In the genomic region with DNA sequence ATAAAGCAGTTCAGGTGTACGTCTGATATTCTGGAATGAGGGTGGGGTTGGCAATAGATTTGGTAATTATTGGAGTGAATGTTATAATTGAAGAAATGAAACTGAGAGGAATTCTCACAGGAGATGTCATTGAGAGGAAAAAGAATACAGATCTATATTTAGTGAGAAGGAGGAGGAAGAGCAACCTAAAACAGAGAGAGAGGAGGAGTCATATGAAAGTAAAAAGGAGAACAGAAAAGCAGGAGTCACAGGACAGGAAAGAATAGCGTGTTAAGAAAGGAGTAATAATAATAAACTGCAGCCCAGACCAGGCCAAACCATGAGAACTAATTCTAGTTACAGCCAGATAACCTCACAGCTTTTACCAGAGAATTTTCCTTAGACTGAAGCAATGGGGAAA, we compare ENCODE assay signal across 1 cellular context.
TF ChIP-seq lines count a peak whose summit lies in the region.

No MANE protein-coding gene starts in this region.

TF ChIP-seq in GM12878, 131 proteins besides CTCF, POLR2A, EP300 and RAD21 (continued from another document):
- no peak for TF ChIP-seq USF2 (IDR thresholded peaks at IDR 0.05; ENCODE audit: borderline replicate concordance, low read depth, low read length)
- TF ChIP-seq JUND (IDR thresholded peaks at IDR 0.05; ENCODE audit: low read depth, low read length) = no peak
- TF ChIP-seq FOXK2 (IDR thresholded peaks at IDR 0.05) = no peak
- no peak for TF ChIP-seq ZNF207 (IDR thresholded peaks at IDR 0.05; ENCODE audit: borderline replicate concordance)
- peak; percentile 83; the same call in 1 of the 2 replicates for TF ChIP-seq NFIC (IDR thresholded peaks at IDR 0.05; ENCODE audit: low read depth, low read length)
- TF ChIP-seq SMAD5 (IDR thresholded peaks at IDR 0.05; ENCODE audit: low read depth) = no peak
- TF ChIP-seq, protein P1, sequence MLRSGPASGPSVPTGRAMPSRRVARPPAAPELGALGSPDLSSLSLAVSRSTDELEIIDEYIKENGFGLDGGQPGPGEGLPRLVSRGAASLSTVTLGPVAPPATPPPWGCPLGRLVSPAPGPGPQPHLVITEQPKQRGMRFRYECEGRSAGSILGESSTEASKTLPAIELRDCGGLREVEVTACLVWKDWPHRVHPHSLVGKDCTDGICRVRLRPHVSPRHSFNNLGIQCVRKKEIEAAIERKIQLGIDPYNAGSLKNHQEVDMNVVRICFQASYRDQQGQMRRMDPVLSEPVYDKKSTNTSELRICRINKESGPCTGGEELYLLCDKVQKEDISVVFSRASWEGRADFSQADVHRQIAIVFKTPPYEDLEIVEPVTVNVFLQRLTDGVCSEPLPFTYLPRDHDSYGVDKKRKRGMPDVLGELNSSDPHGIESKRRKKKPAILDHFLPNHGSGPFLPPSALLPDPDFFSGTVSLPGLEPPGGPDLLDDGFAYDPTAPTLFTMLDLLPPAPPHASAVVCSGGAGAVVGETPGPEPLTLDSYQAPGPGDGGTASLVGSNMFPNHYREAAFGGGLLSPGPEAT (IDR thresholded peaks at IDR 0.05; ENCODE audit: low read depth) = peak; percentile 93
- TF ChIP-seq KLF5 (IDR thresholded peaks at IDR 0.05; ENCODE audit: partially characterized antibody) = no peak
- no peak for TF ChIP-seq RCOR1 (conservative IDR thresholded peaks at IDR 0.05; ENCODE audit: low read depth, low read length)
- TF ChIP-seq, protein P2, sequence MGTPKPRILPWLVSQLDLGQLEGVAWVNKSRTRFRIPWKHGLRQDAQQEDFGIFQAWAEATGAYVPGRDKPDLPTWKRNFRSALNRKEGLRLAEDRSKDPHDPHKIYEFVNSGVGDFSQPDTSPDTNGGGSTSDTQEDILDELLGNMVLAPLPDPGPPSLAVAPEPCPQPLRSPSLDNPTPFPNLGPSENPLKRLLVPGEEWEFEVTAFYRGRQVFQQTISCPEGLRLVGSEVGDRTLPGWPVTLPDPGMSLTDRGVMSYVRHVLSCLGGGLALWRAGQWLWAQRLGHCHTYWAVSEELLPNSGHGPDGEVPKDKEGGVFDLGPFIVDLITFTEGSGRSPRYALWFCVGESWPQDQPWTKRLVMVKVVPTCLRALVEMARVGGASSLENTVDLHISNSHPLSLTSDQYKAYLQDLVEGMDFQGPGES (IDR thresholded peaks at IDR 0.05) = no peak
- no peak for TF ChIP-seq TCF12 (IDR thresholded peaks at IDR 0.05; ENCODE audit: low read depth, low read length)
- TF ChIP-seq HDAC2 (IDR thresholded peaks at IDR 0.05) = no peak
- no peak for TF ChIP-seq SMARCA5 (IDR thresholded peaks at IDR 0.05)
- TF ChIP-seq MEF2A (IDR thresholded peaks at IDR 0.05; ENCODE audit: insufficient read depth, low read depth, low read length) = peak; percentile 84
- no peak for TF ChIP-seq RFX5 (IDR thresholded peaks at IDR 0.05; ENCODE audit: low read depth, low read length)
- TF ChIP-seq NFXL1 (IDR thresholded peaks at IDR 0.05; ENCODE audit: borderline replicate concordance) = no peak
- no peak for TF ChIP-seq YBX1 (IDR thresholded peaks at IDR 0.05)
- TF ChIP-seq ZSCAN29 (IDR thresholded peaks at IDR 0.05) = no peak
- TF ChIP-seq POLR2AphosphoS5 (IDR thresholded peaks at IDR 0.05; ENCODE audit: low read length) = no peak
- TF ChIP-seq DPF2 (IDR thresholded peaks at IDR 0.05) = 0 out of 2 replicates have a peak, but pooled peaks have one; percentile 29
- no peak for TF ChIP-seq KDM1A (IDR thresholded peaks at IDR 0.05; ENCODE audit: borderline replicate concordance)
- TF ChIP-seq PRDM15 (CRISPR knock-in tag; IDR thresholded peaks at IDR 0.05) = no peak
- TF ChIP-seq NBN (IDR thresholded peaks at IDR 0.05) = peak; percentile 53; the same call in 1 of the 2 replicates
- TF ChIP-seq, protein P3, sequence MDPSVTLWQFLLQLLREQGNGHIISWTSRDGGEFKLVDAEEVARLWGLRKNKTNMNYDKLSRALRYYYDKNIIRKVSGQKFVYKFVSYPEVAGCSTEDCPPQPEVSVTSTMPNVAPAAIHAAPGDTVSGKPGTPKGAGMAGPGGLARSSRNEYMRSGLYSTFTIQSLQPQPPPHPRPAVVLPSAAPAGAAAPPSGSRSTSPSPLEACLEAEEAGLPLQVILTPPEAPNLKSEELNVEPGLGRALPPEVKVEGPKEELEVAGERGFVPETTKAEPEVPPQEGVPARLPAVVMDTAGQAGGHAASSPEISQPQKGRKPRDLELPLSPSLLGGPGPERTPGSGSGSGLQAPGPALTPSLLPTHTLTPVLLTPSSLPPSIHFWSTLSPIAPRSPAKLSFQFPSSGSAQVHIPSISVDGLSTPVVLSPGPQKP (IDR thresholded peaks at IDR 0.05; ENCODE audit: low read depth, low read length) = no peak
- no peak for TF ChIP-seq BCLAF1 (IDR thresholded peaks at IDR 0.05)
- TF ChIP-seq EED (IDR thresholded peaks at IDR 0.05; ENCODE audit: low read depth) = peak; percentile 75
- no peak for TF ChIP-seq SUZ12 (IDR thresholded peaks at IDR 0.05; ENCODE audit: unreplicated experiment)
- TF ChIP-seq, protein P4, sequence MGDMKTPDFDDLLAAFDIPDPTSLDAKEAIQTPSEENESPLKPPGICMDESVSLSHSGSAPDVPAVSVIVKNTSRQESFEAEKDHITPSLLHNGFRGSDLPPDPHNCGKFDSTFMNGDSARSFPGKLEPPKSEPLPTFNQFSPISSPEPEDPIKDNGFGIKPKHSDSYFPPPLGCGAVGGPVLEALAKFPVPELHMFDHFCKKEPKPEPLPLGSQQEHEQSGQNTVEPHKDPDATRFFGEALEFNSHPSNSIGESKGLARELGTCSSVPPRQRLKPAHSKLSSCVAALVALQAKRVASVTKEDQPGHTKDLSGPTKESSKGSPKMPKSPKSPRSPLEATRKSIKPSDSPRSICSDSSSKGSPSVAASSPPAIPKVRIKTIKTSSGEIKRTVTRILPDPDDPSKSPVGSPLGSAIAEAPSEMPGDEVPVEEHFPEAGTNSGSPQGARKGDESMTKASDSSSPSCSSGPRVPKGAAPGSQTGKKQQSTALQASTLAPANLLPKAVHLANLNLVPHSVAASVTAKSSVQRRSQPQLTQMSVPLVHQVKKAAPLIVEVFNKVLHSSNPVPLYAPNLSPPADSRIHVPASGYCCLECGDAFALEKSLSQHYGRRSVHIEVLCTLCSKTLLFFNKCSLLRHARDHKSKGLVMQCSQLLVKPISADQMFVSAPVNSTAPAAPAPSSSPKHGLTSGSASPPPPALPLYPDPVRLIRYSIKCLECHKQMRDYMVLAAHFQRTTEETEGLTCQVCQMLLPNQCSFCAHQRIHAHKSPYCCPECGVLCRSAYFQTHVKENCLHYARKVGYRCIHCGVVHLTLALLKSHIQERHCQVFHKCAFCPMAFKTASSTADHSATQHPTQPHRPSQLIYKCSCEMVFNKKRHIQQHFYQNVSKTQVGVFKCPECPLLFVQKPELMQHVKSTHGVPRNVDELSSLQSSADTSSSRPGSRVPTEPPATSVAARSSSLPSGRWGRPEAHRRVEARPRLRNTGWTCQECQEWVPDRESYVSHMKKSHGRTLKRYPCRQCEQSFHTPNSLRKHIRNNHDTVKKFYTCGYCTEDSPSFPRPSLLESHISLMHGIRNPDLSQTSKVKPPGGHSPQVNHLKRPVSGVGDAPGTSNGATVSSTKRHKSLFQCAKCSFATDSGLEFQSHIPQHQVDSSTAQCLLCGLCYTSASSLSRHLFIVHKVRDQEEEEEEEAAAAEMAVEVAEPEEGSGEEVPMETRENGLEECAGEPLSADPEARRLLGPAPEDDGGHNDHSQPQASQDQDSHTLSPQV (IDR thresholded peaks at IDR 0.05) = no peak
- TF ChIP-seq SREBF1 (IDR thresholded peaks at IDR 0.05; ENCODE audit: low read length) = no peak
